9 cellular contexts compared by ENCODE assay signal in the genomic region with DNA sequence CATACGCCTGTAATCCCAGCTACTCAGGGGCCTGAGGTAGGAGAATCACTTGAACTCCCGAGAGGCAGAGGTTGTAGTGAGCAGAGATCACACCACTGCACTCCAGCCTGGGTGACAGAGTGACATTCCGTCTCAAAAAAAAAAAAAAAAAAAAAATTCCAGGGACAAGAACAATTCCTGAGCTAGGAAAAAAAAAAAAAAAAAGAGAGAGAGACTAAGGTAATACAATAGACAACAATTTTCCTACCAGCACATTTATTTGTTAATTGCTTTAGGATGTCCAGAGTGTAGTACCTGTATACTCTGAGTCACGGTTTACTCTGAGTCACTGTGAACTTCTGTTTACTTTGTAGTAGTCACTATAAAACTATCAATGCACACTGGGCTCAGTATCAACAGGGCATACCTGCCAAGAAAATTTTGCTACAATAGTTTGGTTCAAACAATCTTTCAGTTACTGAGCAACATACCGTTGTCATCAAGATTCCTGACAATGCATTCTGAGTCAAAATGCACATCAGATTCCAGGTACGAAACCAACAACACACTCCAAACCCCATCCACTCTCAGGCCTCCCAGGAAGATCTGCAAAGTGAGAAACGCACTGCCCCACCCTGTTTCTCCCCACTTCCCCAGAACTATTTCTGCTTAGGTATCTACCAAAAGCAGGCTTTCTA. TPM values are rescaled to one million over a fixed set of nuclear protein-coding genes. Genes with fewer than 3 reads are reported as not detected.
DNase-seq lines count a peak whose midpoint lies in the region; ATAC-seq and TF ChIP-seq lines count a peak whose summit lies in the region.
"Had no signal": no experiment of that assay in that cellular context is flagged by ENCODE, and none has a peak within 500 bp of the region (broad histone marks: within the 10 kb centered on the region; RNA-seq: fewer than 3 reads in every experiment).

No MANE protein-coding gene starts in this region.

- intact Hi-C loops in right cardiac atrium (cut with DNase I): no loop called here
- intact Hi-C loops in Right ventricle myocardium inferior (cut with DNase I): no loop called here
- intact Hi-C loops in upper lobe of right lung (cut with DNase I): no loop called here

- H3K9me3 ChIP-seq in right cardiac atrium (ENCODE audit: control insufficient read depth, low read length): no peaks in the 10 kb centered on the region
- H3K9me3 ChIP-seq in upper lobe of right lung: no peaks in the 10 kb centered on the region

- H3K27me3 ChIP-seq in right cardiac atrium (ENCODE audit: control insufficient read depth, insufficient read depth) (no peaks in the 10 kb centered on the region), upper lobe of right lung (no peaks in the 10 kb centered on the region)

- H3K27ac ChIP-seq in right cardiac atrium (ENCODE audit: low read length) (no peak overlapping the region), upper lobe of right lung (no peak overlapping the region)

- ATAC-seq in right cardiac atrium: peak; percentile 28 to 41
- no peak for ATAC-seq in Right ventricle myocardium inferior
- ATAC-seq in upper lobe of right lung: peak; percentile 85
- no peak for ATAC-seq in HG02870 (IDR thresholded peaks at IDR 0.05; ENCODE audit: unreplicated experiment)

- TF ChIP-seq CTCF in upper lobe of right lung (IDR thresholded peaks at IDR 0.05): no peak

- H3K36me3 ChIP-seq in upper lobe of right lung: no peaks in the 10 kb centered on the region

- WGBS in right cardiac atrium: 60% methylated on average over 7 of the region's 7 CpGs

- DNase-seq in right cardiac atrium (no peak), Right ventricle myocardium inferior (ENCODE audit: missing footprints) (no peak), SW480 (ENCODE audit: low spot score) (peak; percentile 98), hepatic stellate cell (ENCODE audit: low spot score) (peak; percentile 16), upper lobe of right lung (no peak), superior temporal gyrus (ENCODE audit: extremely low spot score) (no peak), NCI-H1092 (lab: John Stamatoyannopoulos, UW) (no peak)
- DNase-seq: T-helper 2 cell had no signal

- H3K4me1 ChIP-seq in right cardiac atrium (ENCODE audit: control insufficient read depth, insufficient read depth, low read length) (no peaks in the 10 kb centered on the region), upper lobe of right lung (no peaks in the 10 kb centered on the region)

- H3K4me3 ChIP-seq in right cardiac atrium (ENCODE audit: low read length): no peak overlapping the region
- no peak overlapping the region for H3K4me3 ChIP-seq in upper lobe of right lung

RNA-seq across cellular contexts. Expression of a gene that starts 28.3 kb away (rescaled TPM):
- total RNA-seq in right cardiac atrium: 10 to 100 TPM; 14.3 to 18.0 (median 15.7) TPM
- 7.7 TPM for polyA plus RNA-seq in right cardiac atrium
- 15.9 TPM for total RNA-seq in Right ventricle myocardium inferior
- total RNA-seq in upper lobe of right lung: 17.4 TPM

Comparison
In these comparisons a context has a peak if more than half of its experiments do, and no peak if none do; other contexts are left out.
1. ATAC-seq: peak in right cardiac atrium (2 of 2) and upper lobe of right lung (single experiment); none in Right ventricle myocardium inferior (single experiment) and HG02870 (single experiment).
2. DNase-seq: peak in SW480 (single experiment) and hepatic stellate cell (single experiment); none in right cardiac atrium (0 of 3), Right ventricle myocardium inferior (single experiment), upper lobe of right lung (single experiment), superior temporal gyrus (single experiment) and NCI-H1092 (single experiment).